In the genomic region with DNA sequence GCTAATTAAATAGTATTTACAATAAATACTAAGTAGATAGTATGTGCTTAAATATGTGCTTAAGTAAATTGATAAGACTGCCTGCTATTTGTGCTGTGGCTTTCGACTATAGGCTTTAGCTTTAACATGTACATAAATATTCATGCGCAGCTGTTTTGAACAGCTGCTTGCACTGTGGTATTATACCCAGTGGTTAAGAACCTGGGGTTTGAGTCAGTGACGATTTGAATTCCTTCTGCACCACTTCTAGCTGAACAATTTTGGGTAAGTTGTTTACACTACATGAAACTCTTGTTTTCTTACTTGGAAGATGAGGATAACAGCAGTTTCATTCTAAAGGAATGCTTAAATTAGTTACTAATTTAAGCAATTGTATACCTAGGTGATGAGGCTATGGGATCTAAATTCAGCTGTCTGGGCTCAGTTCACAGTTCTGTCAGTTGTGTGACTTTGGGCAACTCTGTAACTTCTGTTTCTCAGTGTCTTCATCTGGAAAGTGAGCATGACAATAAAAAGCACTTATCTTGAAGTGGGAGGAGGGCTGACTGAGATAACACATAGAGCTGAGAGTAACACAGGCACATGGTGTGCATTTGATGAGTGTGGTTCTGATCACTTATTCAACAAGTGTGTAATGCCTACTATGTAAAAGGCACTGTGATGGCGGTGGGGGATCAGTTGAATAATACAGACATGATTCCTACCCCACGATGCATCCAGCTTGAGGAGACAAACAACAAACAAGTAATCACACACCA, we compare ENCODE assay signal across 24 cellular contexts. TPM values are rescaled to one million over a fixed set of nuclear protein-coding genes. Genes with fewer than 3 reads are reported as not detected.
DNase-seq lines count a peak whose midpoint lies in the region; ATAC-seq and TF ChIP-seq lines count a peak whose summit lies in the region.
"Had no signal": no experiment of that assay in that cellular context is flagged by ENCODE, and none has a peak within 500 bp of the region (broad histone marks: within the 10 kb centered on the region; RNA-seq: fewer than 3 reads in every experiment).

No MANE protein-coding gene starts in this region.

- H3K79me2 ChIP-seq in smooth muscle cell (ENCODE audit: low read depth) = no peaks in the 10 kb centered on the region

- H3K27me3 ChIP-seq in SJCRH30 (no peaks in the 10 kb centered on the region), smooth muscle cell (ENCODE audit: low read depth) (no peaks in the 10 kb centered on the region), esophagus squamous epithelium (no peaks in the 10 kb centered on the region)
- H3K27me3 ChIP-seq: neural progenitor cell, upper lobe of left lung had no signal

- H3K9me3 ChIP-seq in SJCRH30 (replicated peaks) (no peaks in the 10 kb centered on the region), smooth muscle cell (replicated peaks; ENCODE audit: low read depth) (no peaks in the 10 kb centered on the region), esophagus squamous epithelium (no peaks in the 10 kb centered on the region)
- H3K9me3 ChIP-seq: psoas muscle, upper lobe of left lung had no signal

- TF ChIP-seq CTCF in smooth muscle cell (IDR thresholded peaks at IDR 0.05; ENCODE audit: borderline replicate concordance, insufficient read depth, poor library complexity, severe bottlenecking) = no peak
- TF ChIP-seq CTCF in esophagus squamous epithelium (IDR thresholded peaks at IDR 0.05) = no peak

- DNase-seq in NCI-H82 (lab: John Stamatoyannopoulos, UW) = peak; percentile 33
- DNase-seq in NCI-H82 treated with DMSO at 0.1 percent for 48 hours (lab: John Stamatoyannopoulos, UW; ENCODE audit: unreplicated experiment) = no peak
- peak; percentile 68 to 87 for DNase-seq in SJCRH30
- peak; percentile 47 for DNase-seq in kidney glomerular epithelial cell (lab: John Stamatoyannopoulos, UW)
- DNase-seq in smooth muscle cell (lab: John Stamatoyannopoulos, UW; ENCODE audit: unreplicated experiment) = no peak
- DNase-seq in esophagus squamous epithelium (lab: John Stamatoyannopoulos, UW) = no peak
- DNase-seq: 8988T; activated CD4-positive, alpha-beta memory T cell treated with anti-CD3 and anti-CD28 coated beads, Interleukin-2, amount 10 ng/mL, durations not matched to agents 7 days and 5 days; activated gamma-delta T cell treated with Interleukin-2 at 50 U/mL for 16 hours; activated T-cell treated with anti-CD3 and anti-CD28 coated beads for 4 hours; HFFc6; NCI-H2107; NCI-H510A; psoas muscle; stimulated activated CD4-positive, alpha-beta T cell treated with anti-CD3 and anti-CD28 coated beads, Interleukin-12 subunit alpha, Interleukin-12 subunit beta, amount 100 ng/mL, for 4 hours; upper lobe of left lung had no signal

- H3K36me3 ChIP-seq in SJCRH30 = no peaks in the 10 kb centered on the region
- H3K36me3 ChIP-seq in smooth muscle cell (ENCODE audit: low read depth) = no peaks in the 10 kb centered on the region
- no peaks in the 10 kb centered on the region for H3K36me3 ChIP-seq in esophagus squamous epithelium
- H3K36me3 ChIP-seq: neural progenitor cell, upper lobe of left lung had no signal

- H3F3A ChIP-seq in smooth muscle cell (ENCODE audit: low read depth) = no peaks in the 10 kb centered on the region

- H3K4me1 ChIP-seq in SJCRH30 (peaks cover 36% of the 10 kb centered on the region), smooth muscle cell (ENCODE audit: low read depth) (no peaks in the 10 kb centered on the region), esophagus squamous epithelium (no peaks in the 10 kb centered on the region)
- H3K4me1 ChIP-seq: neural progenitor cell had no signal

- no peak for ATAC-seq in GM18873 (IDR thresholded peaks at IDR 0.05; ENCODE audit: low FRiP score, unreplicated experiment)
- no peak for ATAC-seq in GM18858 (IDR thresholded peaks at IDR 0.05; ENCODE audit: unreplicated experiment)
- ATAC-seq: psoas muscle, WTC11 had no signal

- H3K9ac ChIP-seq in smooth muscle cell (ENCODE audit: low read depth) = no peak overlapping the region
- H3K9ac ChIP-seq: neural progenitor cell had no signal

- H3K27ac ChIP-seq in SJCRH30 (peak overlapping the region; percentile 6), smooth muscle cell (ENCODE audit: low read depth) (no peak overlapping the region), esophagus squamous epithelium (no peak overlapping the region)
- H3K27ac ChIP-seq: neural progenitor cell, psoas muscle had no signal

- no peak for TF ChIP-seq POLR2A in esophagus squamous epithelium (IDR thresholded peaks at IDR 0.05)

- H2AFZ ChIP-seq in smooth muscle cell (ENCODE audit: low read depth) = no peak overlapping the region
- H2AFZ ChIP-seq: neural progenitor cell had no signal

- H3K4me2 ChIP-seq in smooth muscle cell = peak overlapping the region; percentile 24
- H3K4me2 ChIP-seq: neural progenitor cell had no signal

- H3K4me3 ChIP-seq in SJCRH30 = no peak overlapping the region
- no peak overlapping the region for H3K4me3 ChIP-seq in smooth muscle cell
- H3K4me3 ChIP-seq in esophagus squamous epithelium = no peak overlapping the region
- H3K4me3 ChIP-seq: neural progenitor cell, psoas muscle, upper lobe of left lung had no signal

- H4K20me1 ChIP-seq in smooth muscle cell (ENCODE audit: low read depth) = no peaks in the 10 kb centered on the region

- intact Hi-C loops in esophagus squamous epithelium (cut with DNase I) = no loop called here

- WGBS in smooth muscle cell (ENCODE audit: low lambda C conversion rate) = 47% methylated on average over 5 of the region's 5 CpGs
- WGBS in esophagus squamous epithelium, 2 donors = 78 to 79% methylated on average over 5 of the region's 5 CpGs

RNA-seq across cellular contexts. Expression of gene HPGDS, which starts 37.0 kb away (rescaled TPM):
- not detected in 2 replicates for total RNA-seq in SJCRH30 (2014; rRNA removed; shearing (Covaris generic))
- not detected in 2 replicates for total RNA-seq in smooth muscle cell
- polyA plus RNA-seq in smooth muscle cell = not detected in 2 replicates
- total RNA-seq in esophagus squamous epithelium = 1 to 10 TPM in 1 of 4 donors, under 1 TPM in 2, not detected in 1; 0.13 to 5.5 (median 0.15) TPM
- total RNA-seq: bronchial epithelial cell; HFFc6; mononuclear cell; T-helper 1 cell treated with Interleukin-12 subunit alpha and Interleukin-12 subunit beta and Interleukin-4 antibody, amounts not matched to agents 30 ng/mL and 1 ng/mL, for 36 hours; WTC11 had no signal
- polyA plus RNA-seq: BJ had no signal

Comparison
In these comparisons a context has a peak if more than half of its experiments do, and no peak if none do; other contexts are left out.
1. DNase-seq: peak in NCI-H82 (single experiment), SJCRH30 (2 of 2) and kidney glomerular epithelial cell (single experiment); none in NCI-H82 treated with DMSO at 0.1 percent for 48 hours (single experiment), smooth muscle cell (single experiment) and esophagus squamous epithelium (single experiment).